In the genomic region with DNA sequence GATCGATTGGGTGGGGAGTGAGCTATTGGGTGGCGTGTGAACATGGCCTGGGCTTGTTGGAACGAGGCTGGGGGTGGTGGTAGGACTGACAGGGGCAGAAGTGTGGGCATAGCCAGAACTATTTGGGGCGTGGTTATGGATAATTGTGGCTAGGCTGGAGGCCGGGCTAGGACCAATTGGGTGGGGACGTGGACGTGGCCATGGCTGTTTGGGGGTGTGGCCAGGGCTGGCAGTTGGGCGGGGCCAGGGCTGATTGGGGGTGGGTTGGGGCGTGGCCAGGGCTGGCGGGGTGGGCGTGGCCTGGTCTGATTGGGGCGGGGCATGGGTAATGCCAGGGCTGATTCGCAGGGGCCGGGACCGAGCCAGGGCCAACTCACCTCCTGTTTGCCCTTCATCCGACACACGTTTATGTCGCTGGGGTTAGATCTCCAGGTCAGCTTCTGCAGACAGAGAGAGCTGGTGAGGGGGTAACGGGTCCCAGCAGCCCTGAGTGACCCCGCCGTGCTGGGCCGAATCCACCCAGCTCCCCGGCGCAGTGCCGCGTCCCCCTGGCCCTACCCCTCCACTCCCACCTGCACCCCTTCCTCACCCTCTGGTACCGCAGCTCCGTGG, we compare ENCODE assay signal across 9 cellular contexts. TPM values are rescaled to one million over a fixed set of nuclear protein-coding genes. Genes with fewer than 3 reads are reported as not detected.
A peak's percentile ranks its signal among the peaks of the same experiment; 100 is the strongest.
DNase-seq lines count a peak whose midpoint lies in the region; ATAC-seq and TF ChIP-seq lines count a peak whose summit lies in the region.
"Had no signal": no experiment of that assay in that cellular context is flagged by ENCODE, and none has a peak within 500 bp of the region (broad histone marks: within the 10 kb centered on the region; RNA-seq: fewer than 3 reads in every experiment).

No MANE protein-coding gene starts in this region.

- CTCF ChIA-PET in HEK293 (lab: Yijun Ruan, JAX) = interaction anchor here (0.7 to 2.2 kb wide), 5 partner anchors 10 to 180 kb away, joined by 3 to 11 read pairs (median 4); no protein-coding TSS in a partner anchor

- ATAC-seq in GM18861 (IDR thresholded peaks at IDR 0.05; ENCODE audit: unreplicated experiment) (no peak), GM21381 (IDR thresholded peaks at IDR 0.05; ENCODE audit: unreplicated experiment) (no peak), GM21737 (IDR thresholded peaks at IDR 0.05; ENCODE audit: unreplicated experiment) (no peak)

- H3K27me3 ChIP-seq in BE2C = no peaks in the 10 kb centered on the region

- POLR2A ChIA-PET in HEK293 (lab: Yijun Ruan, JAX) = no interaction called here

- H3K4me3 ChIP-seq in BE2C (ENCODE audit: low read depth, low read length) = no peak overlapping the region
- H3K4me3 ChIP-seq in HEK293 (ENCODE audit: low read depth, low read length) = no peak overlapping the region

- no peak overlapping the region for H3K27ac ChIP-seq in HEK293 (ENCODE audit: extremely low read depth, low read depth, low read length)
- H3K27ac ChIP-seq: HL-60 had no signal

- peak; percentile 87 for DNase-seq in BE2C
- peak; percentile 21 for DNase-seq in SKM-1 (lab: John Stamatoyannopoulos, UW; ENCODE audit: unreplicated experiment)
- DNase-seq in islet precursor cell = peak; percentile 83
- no peak for DNase-seq in DMS79 treated with DMSO at 0.1 percent for 48 hours (lab: John Stamatoyannopoulos, UW)

- H3K36me3 ChIP-seq in BE2C = no peaks in the 10 kb centered on the region
- H3K36me3 ChIP-seq in HEK293 (ENCODE audit: control insufficient read depth in 2 of 2, insufficient read depth in 1 of 2, low read length in 2 of 2) = peaks cover 0 to 40% of the 10 kb centered on the region in 2 experiments; a peak in 2 of 3 replicates

- TF ChIP-seq CTCF in BE2C (IDR thresholded peaks at IDR 0.05; ENCODE audit: low read depth, low read length) = no peak
- TF ChIP-seq CTCF in HEK293 (tag by site-specific recombination; IDR thresholded peaks at IDR 0.05) = no peak

- H3K9me3 ChIP-seq in BE2C (peaks cover 3% of the 10 kb centered on the region; the same call in 1 of the 2 replicates), HEK293 (ENCODE audit: control insufficient read depth, insufficient read depth, low read depth, low read length) (no peaks in the 10 kb centered on the region)

- H3K4me1 ChIP-seq in BE2C (peaks cover 3% of the 10 kb centered on the region), HEK293 (ENCODE audit: control insufficient read depth, insufficient read depth, low read length) (no peaks in the 10 kb centered on the region)

TF ChIP-seq in HEK293, 187 proteins besides CTCF, POLR2A, EP300 and RAD21:
- TF ChIP-seq ZNF670 (tag by site-specific recombination; IDR thresholded peaks at IDR 0.05; ENCODE audit: low read depth) = no peak
- TF ChIP-seq ZNF658 (tag by site-specific recombination; IDR thresholded peaks at IDR 0.05) = no peak
- no peak for TF ChIP-seq ZBTB1 (tag by site-specific recombination; IDR thresholded peaks at IDR 0.05)
- no peak for TF ChIP-seq PRDM1 (tag by site-specific recombination; IDR thresholded peaks at IDR 0.05)
- TF ChIP-seq ZEB2 (tag by site-specific recombination; IDR thresholded peaks at IDR 0.05) = no peak
- TF ChIP-seq MZF1 (tag by site-specific recombination; IDR thresholded peaks at IDR 0.05; ENCODE audit: borderline replicate concordance) = no peak
- no peak for TF ChIP-seq BCL11B (tag by site-specific recombination; IDR thresholded peaks at IDR 0.05; ENCODE audit: low read depth)
- TF ChIP-seq ZNF169 (tag by site-specific recombination; IDR thresholded peaks at IDR 0.05) = no peak
- no peak for TF ChIP-seq ZNF114 (tag by site-specific recombination; IDR thresholded peaks at IDR 0.05)
- no peak for TF ChIP-seq ZSCAN23 (tag by site-specific recombination; IDR thresholded peaks at IDR 0.05)
- no peak for TF ChIP-seq MEIS1 (CRISPR knock-in tag; IDR thresholded peaks at IDR 0.05; ENCODE audit: borderline replicate concordance)
- peak; percentile 27 for TF ChIP-seq SP3 (tag by site-specific recombination; IDR thresholded peaks at IDR 0.05)
- TF ChIP-seq, protein P1, sequence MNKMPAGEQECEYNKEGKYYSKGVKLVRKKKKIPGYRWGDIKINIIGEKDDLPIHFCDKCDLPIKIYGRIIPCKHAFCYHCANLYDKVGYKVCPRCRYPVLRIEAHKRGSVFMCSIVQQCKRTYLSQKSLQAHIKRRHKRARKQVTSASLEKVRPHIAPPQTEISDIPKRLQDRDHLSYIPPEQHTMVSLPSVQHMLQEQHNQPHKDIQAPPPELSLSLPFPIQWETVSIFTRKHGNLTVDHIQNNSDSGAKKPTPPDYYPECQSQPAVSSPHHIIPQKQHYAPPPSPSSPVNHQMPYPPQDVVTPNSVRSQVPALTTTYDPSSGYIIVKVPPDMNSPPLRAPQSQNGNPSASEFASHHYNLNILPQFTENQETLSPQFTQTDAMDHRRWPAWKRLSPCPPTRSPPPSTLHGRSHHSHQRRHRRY (tag by site-specific recombination; IDR thresholded peaks at IDR 0.05) = no peak
- TF ChIP-seq ZBTB17 (tag by site-specific recombination; IDR thresholded peaks at IDR 0.05) = no peak
- TF ChIP-seq, protein P2, sequence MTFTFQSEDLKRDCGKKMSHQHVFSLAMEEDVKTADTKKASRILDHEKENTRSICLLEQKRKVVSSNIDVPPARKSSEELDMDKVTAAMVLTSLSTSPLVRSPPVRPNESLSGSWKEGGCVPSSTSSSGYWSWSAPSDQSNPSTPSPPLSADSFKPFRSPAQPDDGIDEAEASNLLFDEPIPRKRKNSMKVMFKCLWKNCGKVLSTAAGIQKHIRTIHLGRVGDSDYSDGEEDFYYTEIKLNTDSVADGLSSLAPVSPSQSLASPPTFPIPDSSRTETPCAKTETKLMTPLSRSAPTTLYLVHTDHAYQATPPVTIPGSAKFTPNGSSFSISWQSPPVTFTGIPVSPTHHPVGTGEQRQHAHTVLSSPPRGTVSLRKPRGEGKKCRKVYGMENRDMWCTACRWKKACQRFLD (tag by site-specific recombination; IDR thresholded peaks at IDR 0.05) = no peak
- TF ChIP-seq, protein P3, sequence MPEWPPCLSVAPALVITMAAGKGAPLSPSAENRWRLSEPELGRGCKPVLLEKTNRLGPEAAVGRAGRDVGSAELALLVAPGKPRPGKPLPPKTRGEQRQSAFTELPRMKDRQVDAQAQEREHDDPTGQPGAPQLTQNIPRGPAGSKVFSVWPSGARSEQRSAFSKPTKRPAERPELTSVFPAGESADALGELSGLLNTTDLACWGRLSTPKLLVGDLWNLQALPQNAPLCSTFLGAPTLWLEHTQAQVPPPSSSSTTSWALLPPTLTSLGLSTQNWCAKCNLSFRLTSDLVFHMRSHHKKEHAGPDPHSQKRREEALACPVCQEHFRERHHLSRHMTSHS (tag by site-specific recombination; IDR thresholded peaks at IDR 0.05) = no peak
- peak; percentile 57 for TF ChIP-seq KLF9 (tag by site-specific recombination; IDR thresholded peaks at IDR 0.05; ENCODE audit: low read depth)
- no peak for TF ChIP-seq SETDB1 (IDR thresholded peaks at IDR 0.05; ENCODE audit: insufficient read length, low read length)
- TF ChIP-seq OVOL3 (tag by site-specific recombination; IDR thresholded peaks at IDR 0.05) = no peak
- TF ChIP-seq, protein P4, sequence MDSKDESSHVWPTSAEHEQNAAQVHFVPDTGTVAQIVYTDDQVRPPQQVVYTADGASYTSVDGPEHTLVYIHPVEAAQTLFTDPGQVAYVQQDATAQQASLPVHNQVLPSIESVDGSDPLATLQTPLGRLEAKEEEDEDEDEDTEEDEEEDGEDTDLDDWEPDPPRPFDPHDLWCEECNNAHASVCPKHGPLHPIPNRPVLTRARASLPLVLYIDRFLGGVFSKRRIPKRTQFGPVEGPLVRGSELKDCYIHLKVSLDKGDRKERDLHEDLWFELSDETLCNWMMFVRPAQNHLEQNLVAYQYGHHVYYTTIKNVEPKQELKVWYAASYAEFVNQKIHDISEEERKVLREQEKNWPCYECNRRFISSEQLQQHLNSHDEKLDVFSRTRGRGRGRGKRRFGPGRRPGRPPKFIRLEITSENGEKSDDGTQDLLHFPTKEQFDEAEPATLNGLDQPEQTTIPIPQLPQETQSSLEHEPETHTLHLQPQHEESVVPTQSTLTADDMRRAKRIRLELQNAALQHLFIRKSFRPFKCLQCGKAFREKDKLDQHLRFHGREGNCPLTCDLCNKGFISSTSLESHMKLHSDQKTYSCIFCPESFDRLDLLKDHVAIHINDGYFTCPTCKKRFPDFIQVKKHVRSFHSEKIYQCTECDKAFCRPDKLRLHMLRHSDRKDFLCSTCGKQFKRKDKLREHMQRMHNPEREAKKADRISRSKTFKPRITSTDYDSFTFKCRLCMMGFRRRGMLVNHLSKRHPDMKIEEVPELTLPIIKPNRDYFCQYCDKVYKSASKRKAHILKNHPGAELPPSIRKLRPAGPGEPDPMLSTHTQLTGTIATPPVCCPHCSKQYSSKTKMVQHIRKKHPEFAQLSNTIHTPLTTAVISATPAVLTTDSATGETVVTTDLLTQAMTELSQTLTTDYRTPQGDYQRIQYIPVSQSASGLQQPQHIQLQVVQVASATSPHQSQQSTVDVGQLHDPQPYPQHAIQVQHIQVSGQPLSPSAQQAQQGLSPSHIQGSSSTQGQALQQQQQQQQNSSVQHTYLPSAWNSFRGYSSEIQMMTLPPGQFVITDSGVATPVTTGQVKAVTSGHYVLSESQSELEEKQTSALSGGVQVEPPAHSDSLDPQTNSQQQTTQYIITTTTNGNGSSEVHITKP (tag by site-specific recombination; IDR thresholded peaks at IDR 0.05) = 0 out of 2 replicates have a peak, but pooled peaks have one; percentile 55
- TF ChIP-seq ZNF202 (tag by site-specific recombination; IDR thresholded peaks at IDR 0.05; ENCODE audit: borderline replicate concordance) = no peak
- TF ChIP-seq ZNF366 (tag by site-specific recombination; conservative IDR thresholded peaks at IDR 0.05) = no peak
- no peak for TF ChIP-seq ZNF76 (tag by site-specific recombination; IDR thresholded peaks at IDR 0.05; ENCODE audit: borderline replicate concordance, low read depth)
- TF ChIP-seq ZNF510 (tag by site-specific recombination; IDR thresholded peaks at IDR 0.05; ENCODE audit: insufficient replicate concordance) = no peak
- TF ChIP-seq ZNF549 (tag by site-specific recombination; IDR thresholded peaks at IDR 0.05) = no peak
- peak; percentile 59 for TF ChIP-seq KLF8 (tag by site-specific recombination; IDR thresholded peaks at IDR 0.05)
- no peak for TF ChIP-seq KLF10 (tag by site-specific recombination; IDR thresholded peaks at IDR 0.05)
- TF ChIP-seq YY1 (tag by site-specific recombination; IDR thresholded peaks at IDR 0.05) = no peak
- no peak for TF ChIP-seq REPIN1 (tag by site-specific recombination; IDR thresholded peaks at IDR 0.05; ENCODE audit: low read depth)

RNA-seq across cellular contexts. Expression of a gene that starts 2.8 kb away (rescaled TPM):
- not detected for polyA plus RNA-seq in BE2C (2012; ENCODE audit: insufficient read depth, insufficient read length, low read depth)

RNA-seq across cellular contexts. Expression of a gene that starts 16.8 kb away (rescaled TPM):
- polyA plus RNA-seq in BE2C (2012; ENCODE audit: insufficient read depth, insufficient read length, low read depth) = 0.14 TPM

RNA-seq across cellular contexts. Expression of a gene that starts 21.7 kb away (rescaled TPM):
- 0.25 TPM for polyA plus RNA-seq in BE2C (2012; ENCODE audit: insufficient read depth, insufficient read length, low read depth)

RNA-seq across cellular contexts. Expression of a gene that starts 38.4 kb away (rescaled TPM):
- polyA plus RNA-seq in BE2C (2012; ENCODE audit: insufficient read depth, insufficient read length, low read depth) = 0.15 TPM
